In the genomic region with DNA sequence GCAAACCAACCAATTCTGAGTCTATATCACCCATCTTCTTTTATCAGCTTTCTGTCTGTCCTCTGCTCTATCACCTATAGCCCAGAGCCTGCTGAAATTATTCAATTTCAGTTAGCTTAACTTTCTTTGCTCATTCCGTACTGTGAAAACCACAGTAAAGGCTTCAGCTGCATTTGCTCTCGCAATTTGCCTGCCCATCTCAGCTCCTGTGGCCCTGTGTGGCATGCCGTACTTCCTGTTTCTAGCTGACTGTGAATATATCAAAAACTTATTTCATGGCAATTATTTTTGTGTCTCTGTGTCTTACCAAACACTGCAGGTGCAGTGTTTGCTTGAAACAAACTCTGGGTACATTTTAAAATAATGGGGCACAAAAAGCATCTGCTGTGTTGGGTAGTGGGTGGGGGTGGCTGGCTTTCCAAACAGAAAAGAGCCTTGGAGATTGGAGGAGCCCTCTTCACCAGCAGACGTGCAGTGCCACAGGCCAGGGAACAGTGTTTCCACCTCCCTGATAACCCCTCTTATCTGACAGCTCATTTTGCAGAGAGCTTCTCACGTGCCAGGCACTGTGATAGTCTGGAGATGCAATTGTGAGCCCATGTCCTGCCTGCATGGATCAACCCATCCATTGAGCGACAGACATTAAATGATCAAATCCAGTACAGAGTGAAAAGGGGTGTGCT, we compare ENCODE assay signal across 15 cellular contexts. TPM values are rescaled to one million over a fixed set of nuclear protein-coding genes. Genes with fewer than 3 reads are reported as not detected.
DNase-seq lines count a peak whose midpoint lies in the region; FAIRE-seq and TF ChIP-seq lines count a peak whose summit lies in the region.
"Had no signal": no experiment of that assay in that cellular context is flagged by ENCODE, and none has a peak within 500 bp of the region (broad histone marks: within the 10 kb centered on the region; RNA-seq: fewer than 3 reads in every experiment).

No MANE protein-coding gene starts in this region.

- peak in 1 of 2 experiments; percentile 85 for DNase-seq in HL-60 (ENCODE audit: low read depth in 1 of 2, low spot score in 1 of 2)
- peak; percentile 45 for DNase-seq in SKM-1 (lab: John Stamatoyannopoulos, UW; ENCODE audit: unreplicated experiment)
- peak; percentile 80 for DNase-seq in activated naive CD4-positive, alpha-beta T cell treated with anti-CD3 and anti-CD28 coated beads for 36 hours
- DNase-seq in stimulated activated CD4-positive, alpha-beta T cell treated with anti-CD3 and anti-CD28 coated beads, Interleukin-15, amount 100 ng/mL, for 48 hours (ENCODE audit: low read depth in 2 of 2): peak; percentile 15 to 20
- DNase-seq in DMS153 (lab: John Stamatoyannopoulos, UW): no peak
- no peak for DNase-seq in RCC 7860 (ENCODE audit: low spot score)
- no peak for DNase-seq in DMS79 (lab: John Stamatoyannopoulos, UW)
- no peak for DNase-seq in mesothelial cell of epicardium (ENCODE audit: low spot score in 2 of 2, unreplicated experiment in 2 of 2)
- DNase-seq: left ventricle myocardium superior, NCI-H1694 treated with DMSO at 0.1 percent for 48 hours, ovary, uterus had no signal

- FAIRE-seq in RCC 7860 (lab: Jason Lieb, UNC): no peak
- FAIRE-seq: colon had no signal

- H3K27me3 ChIP-seq in HL-60 (ENCODE audit: insufficient read depth, poor library complexity, severe bottlenecking): no peaks in the 10 kb centered on the region
- H3K27me3 ChIP-seq: ovary, uterus had no signal

- no peak overlapping the region for H3K4me3 ChIP-seq in HL-60 (replicated peaks; ENCODE audit: insufficient read depth, low read length)
- H3K4me3 ChIP-seq: HAP-1, ovary, uterus had no signal

- CTCF ChIA-PET in activated naive CD4-positive, alpha-beta T cell treated with anti-CD3 and anti-CD28 coated beads for 36 hours (lab: Charles Lee): interaction anchor here (0.6 to 0.9 kb wide), 4 partner anchors 17 to 87 kb away, joined by 3 read pairs; no protein-coding TSS in a partner anchor

- H3K27ac Mint-ChIP-seq in activated naive CD4-positive, alpha-beta T cell treated with anti-CD3 and anti-CD28 coated beads for 36 hours: peak overlapping the region; percentile 75
- H3K27ac Mint-ChIP-seq in mesothelial cell of epicardium: no peak overlapping the region

- peaks cover 10% of the 10 kb centered on the region for H3K9me3 Mint-ChIP-seq in activated naive CD4-positive, alpha-beta T cell treated with anti-CD3 and anti-CD28 coated beads for 36 hours
- peaks cover 5% of the 10 kb centered on the region for H3K9me3 Mint-ChIP-seq in mesothelial cell of epicardium

- H3K36me3 Mint-ChIP-seq in activated naive CD4-positive, alpha-beta T cell treated with anti-CD3 and anti-CD28 coated beads for 36 hours (ENCODE audit: low read depth): no peaks in the 10 kb centered on the region
- H3K36me3 Mint-ChIP-seq in mesothelial cell of epicardium: no peaks in the 10 kb centered on the region

- no peaks in the 10 kb centered on the region for H3K27me3 Mint-ChIP-seq in activated naive CD4-positive, alpha-beta T cell treated with anti-CD3 and anti-CD28 coated beads for 36 hours (ENCODE audit: low read depth)
- H3K27me3 Mint-ChIP-seq in mesothelial cell of epicardium (ENCODE audit: low read depth): peaks cover 12% of the 10 kb centered on the region

- peak overlapping the region; percentile 46 for H3K27ac ChIP-seq in HL-60 (replicated peaks)
- H3K27ac ChIP-seq: ovary, uterus had no signal

- intact Hi-C loops in activated naive CD4-positive, alpha-beta T cell treated with anti-CD3 and anti-CD28 coated beads for 36 hours (cut with micrococcal nuclease): no loop called here

- H3K4me1 Mint-ChIP-seq in activated naive CD4-positive, alpha-beta T cell treated with anti-CD3 and anti-CD28 coated beads for 36 hours (ENCODE audit: low read depth): peaks cover 66% of the 10 kb centered on the region
- peaks cover 11% of the 10 kb centered on the region for H3K4me1 Mint-ChIP-seq in mesothelial cell of epicardium

- peak overlapping the region; percentile 30 for H3K4me3 Mint-ChIP-seq in activated naive CD4-positive, alpha-beta T cell treated with anti-CD3 and anti-CD28 coated beads for 36 hours
- H3K4me3 Mint-ChIP-seq in mesothelial cell of epicardium: no peak overlapping the region

- TF ChIP-seq CTCF in HL-60 (IDR thresholded peaks at IDR 0.05; ENCODE audit: insufficient read depth, low read length): no peak
- no peak for TF ChIP-seq CTCF in mesothelial cell of epicardium (IDR thresholded peaks at IDR 0.05; ENCODE audit: unreplicated experiment)

RNA-seq across cellular contexts. Expression of gene GASK1A, which starts 45.2 kb away (rescaled TPM):
- not detected for total RNA-seq in activated naive CD4-positive, alpha-beta T cell treated with anti-CD3 and anti-CD28 coated beads for 36 hours
- total RNA-seq in mesothelial cell of epicardium: 0.75 to 1.6 TPM (median 0.84 TPM) in 3 replicates
- total RNA-seq: RPMI7951 had no signal

Comparison
In these comparisons a context has a peak if more than half of its experiments do, and no peak if none do; other contexts are left out.
1. DNase-seq: peak in SKM-1 (single experiment), activated naive CD4-positive, alpha-beta T cell treated with anti-CD3 and anti-CD28 coated beads for 36 hours (single experiment) and stimulated activated CD4-positive, alpha-beta T cell treated with anti-CD3 and anti-CD28 coated beads, Interleukin-15, amount 100 ng/mL, for 48 hours (2 of 2); none in DMS153 (single experiment), RCC 7860 (single experiment), DMS79 (single experiment) and mesothelial cell of epicardium (0 of 2).